In the genomic region with DNA sequence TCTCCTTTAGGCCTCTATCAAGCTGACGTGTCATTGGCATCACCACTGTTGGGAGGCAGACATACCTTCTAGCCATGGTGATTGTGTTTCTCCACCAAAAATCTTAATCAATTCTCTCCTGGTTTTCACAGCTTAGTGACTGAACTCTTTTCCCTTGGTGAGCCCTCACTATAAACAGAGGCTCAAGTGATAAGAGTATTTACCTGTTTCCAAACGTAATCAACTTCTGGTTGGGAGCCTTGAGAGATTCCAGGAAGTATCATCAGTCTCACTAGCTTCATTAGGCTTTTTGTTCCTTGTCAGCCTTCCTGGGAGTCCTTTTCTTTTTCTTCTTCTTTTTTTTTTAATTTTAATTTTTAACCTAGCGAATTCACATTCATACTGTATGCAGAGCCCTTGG, we compare ENCODE assay signal across 21 cellular contexts. TPM values are rescaled to one million over a fixed set of nuclear protein-coding genes. Genes with fewer than 3 reads are reported as not detected.
A peak's percentile ranks its signal among the peaks of the same experiment; 100 is the strongest.
DNase-seq lines count a peak whose midpoint lies in the region; ATAC-seq and TF ChIP-seq lines count a peak whose summit lies in the region.
"Had no signal": no experiment of that assay in that cellular context is flagged by ENCODE, and none has a peak within 500 bp of the region (broad histone marks: within the 10 kb centered on the region; RNA-seq: fewer than 3 reads in every experiment).

No MANE protein-coding gene starts in this region.

- H3K27me3 ChIP-seq in RWPE2 (ENCODE audit: insufficient read depth, poor library complexity, severe bottlenecking): no peaks in the 10 kb centered on the region
- no peaks in the 10 kb centered on the region for H3K27me3 ChIP-seq in parathyroid adenoma (ENCODE audit: control insufficient read depth, insufficient read depth, low read length)
- H3K27me3 ChIP-seq: BE2C, Peyer's patch had no signal

- DNase-seq in RWPE2 (ENCODE audit: low spot score): no peak
- no peak for DNase-seq in left colon
- no peak for DNase-seq in NCI-H187 treated with DMSO at 0.1 percent for 48 hours (lab: John Stamatoyannopoulos, UW)
- no peak for DNase-seq in HPDE6-E6E7 (ENCODE audit: extremely low spot score)
- DNase-seq: 8988T; BE2C; CD8-positive, alpha-beta T cell; H7; MV-4-11; NCI-H1417; NCI-H2029; NCI-H2171 treated with DMSO at 0.1 percent for 48 hours; NCI-H510A; NCI-H82; Peyer's patch; Right ventricle myocardium superior; SK-N-SH had no signal

- intact Hi-C loops in left colon (cut with DNase I, micrococcal nuclease): no loop called here

- H3K4me3 ChIP-seq in RWPE2 (ENCODE audit: severe bottlenecking) (no peak overlapping the region), parathyroid adenoma (ENCODE audit: low read depth, low read length) (peak overlapping the region; percentile 41)
- H3K4me3 ChIP-seq: Peyer's patch had no signal

- H3K9me3 ChIP-seq in RWPE2 (ENCODE audit: severe bottlenecking): no peaks in the 10 kb centered on the region
- no peaks in the 10 kb centered on the region for H3K9me3 ChIP-seq in parathyroid adenoma (ENCODE audit: control insufficient read depth, low read length)
- H3K9me3 ChIP-seq: BE2C, Peyer's patch, SK-N-SH had no signal

- no peak overlapping the region for H3K9ac ChIP-seq in parathyroid adenoma
- H3K9ac ChIP-seq: SK-N-SH had no signal

- TF ChIP-seq CTCF in 22Rv1 (IDR thresholded peaks at IDR 0.05) (no peak), RWPE2 (IDR thresholded peaks at IDR 0.05; ENCODE audit: poor library complexity, severe bottlenecking) (no peak), parathyroid adenoma (IDR thresholded peaks at IDR 0.05) (no peak)

- no peak overlapping the region for H2AFZ ChIP-seq in parathyroid adenoma

- H3K4me2 ChIP-seq in parathyroid adenoma (ENCODE audit: low read length): peak overlapping the region; percentile 56
- H3K4me2 ChIP-seq: SK-N-SH had no signal

- ATAC-seq in RWPE2 (ENCODE audit: low read depth): no peak
- peak; percentile 40 for ATAC-seq in left colon
- ATAC-seq in GM21723 (IDR thresholded peaks at IDR 0.05; ENCODE audit: unreplicated experiment): no peak
- ATAC-seq in GM21515 (IDR thresholded peaks at IDR 0.05; ENCODE audit: unreplicated experiment): no peak
- ATAC-seq: CD8-positive, alpha-beta T cell had no signal

- H3K36me3 ChIP-seq in RWPE2 (ENCODE audit: low read depth) (peaks cover 74% of the 10 kb centered on the region), parathyroid adenoma (ENCODE audit: control insufficient read depth, insufficient read depth, low read length) (no peaks in the 10 kb centered on the region)

- H3K4me1 ChIP-seq in RWPE2 (ENCODE audit: insufficient read depth, poor library complexity, severe bottlenecking) (peaks cover 13% of the 10 kb centered on the region), parathyroid adenoma (peaks cover 4% of the 10 kb centered on the region)
- H3K4me1 ChIP-seq: BE2C had no signal

- peaks cover 3% of the 10 kb centered on the region for H3K79me2 ChIP-seq in parathyroid adenoma

- H3K27ac ChIP-seq in 22Rv1: peak overlapping the region; percentile 50
- peak overlapping the region; percentile 6 for H3K27ac ChIP-seq in RWPE2 (ENCODE audit: poor library complexity, severe bottlenecking)
- no peak overlapping the region for H3K27ac ChIP-seq in parathyroid adenoma
- H3K27ac ChIP-seq: Peyer's patch had no signal

RNA-seq across cellular contexts. Expression of a gene that starts 33.8 kb away (rescaled TPM):
- 1 to 10 TPM; 2.1 to 2.4 TPM for total RNA-seq in left colon

RNA-seq across cellular contexts. Expression of a gene that starts 58.3 kb away (rescaled TPM):
- total RNA-seq in left colon: 10 to 100 TPM; 62.5 TPM
